In genomic region chr14:102900631-102901571, GRCh38 we compare ENCODE assay signal across 1 cellular context.
TF ChIP-seq lines count a peak whose summit lies in the region.

No MANE protein-coding gene starts in this region.

TF ChIP-seq in GM12878, 131 proteins besides CTCF, POLR2A, EP300 and RAD21 (continues in another document):
- TF ChIP-seq TCF12 (IDR thresholded peaks at IDR 0.05; ENCODE audit: low read depth, low read length) (peak; percentile 70), SMARCA5 (IDR thresholded peaks at IDR 0.05) (no peak), TARDBP (IDR thresholded peaks at IDR 0.05; ENCODE audit: borderline replicate concordance) (no peak), NBN (IDR thresholded peaks at IDR 0.05) (0 out of 2 replicates have a peak, but pooled peaks have one; percentile 13), ATF2 (IDR thresholded peaks at IDR 0.05; ENCODE audit: low read length) (no peak), RFX5 (IDR thresholded peaks at IDR 0.05; ENCODE audit: low read depth, low read length) (no peak), SP1 (IDR thresholded peaks at IDR 0.05; ENCODE audit: low read depth, low read length) (peak; percentile 27), BACH1 (IDR thresholded peaks at IDR 0.05; ENCODE audit: borderline replicate concordance) (peak; percentile 37; the same call in 1 of the 2 replicates), HSF1 (IDR thresholded peaks at IDR 0.05; ENCODE audit: low read depth, low read length) (no peak), HDAC6 (IDR thresholded peaks at IDR 0.05; ENCODE audit: unreplicated experiment) (no peak), ZNF217 (IDR thresholded peaks at IDR 0.05) (no peak), BMI1 (IDR thresholded peaks at IDR 0.05; ENCODE audit: borderline replicate concordance) (no peak), NRF1 (conservative IDR thresholded peaks at IDR 0.05; ENCODE audit: low read depth, low read length) (no peak), NR2C1 (IDR thresholded peaks at IDR 0.05) (no peak), MYB (IDR thresholded peaks at IDR 0.05; ENCODE audit: borderline replicate concordance, low read depth, low read length) (no peak), CREB1 (IDR thresholded peaks at IDR 0.05; ENCODE audit: low read depth) (peak; percentile 61; the same call in 1 of the 2 replicates), MEF2A (IDR thresholded peaks at IDR 0.05; ENCODE audit: insufficient read depth, low read depth, low read length) (no peak), SMAD1 (IDR thresholded peaks at IDR 0.05; ENCODE audit: low read depth, partially characterized antibody) (no peak), MTA3 (IDR thresholded peaks at IDR 0.05; ENCODE audit: borderline replicate concordance, low read length) (no peak; the same call in 1 of the 2 replicates), SMC3 (IDR thresholded peaks at IDR 0.05; ENCODE audit: borderline replicate concordance, low read length) (no peak), FOS (IDR thresholded peaks at IDR 0.05; ENCODE audit: borderline replicate concordance, extremely low read depth, insufficient read length) (no peak), CEBPZ (IDR thresholded peaks at IDR 0.05; ENCODE audit: low read depth, low read length) (no peak), ZNF24 (IDR thresholded peaks at IDR 0.05) (no peak), NFIC (IDR thresholded peaks at IDR 0.05; ENCODE audit: low read depth, low read length) (no peak), HDGF (IDR thresholded peaks at IDR 0.05) (peak; percentile 43; the same call in 1 of the 2 replicates), YY1 (IDR thresholded peaks at IDR 0.05; ENCODE audit: low read depth, low read length) (no peak), CHD1 (IDR thresholded peaks at IDR 0.05; ENCODE audit: low read depth, low read length) (0 out of 2 replicates have a peak, but pooled peaks have one; percentile 44), FOXM1 (IDR thresholded peaks at IDR 0.05; ENCODE audit: low read depth, low read length) (no peak), ZNF384 (IDR thresholded peaks at IDR 0.05; ENCODE audit: borderline replicate concordance, low read depth, low read length) (no peak), GABPA (IDR thresholded peaks at IDR 0.05; ENCODE audit: low read depth) (no peak), RUNX3 (IDR thresholded peaks at IDR 0.05; ENCODE audit: low read length) (peak; percentile 55), KDM1A (IDR thresholded peaks at IDR 0.05; ENCODE audit: borderline replicate concordance) (no peak), KLF5 (IDR thresholded peaks at IDR 0.05; ENCODE audit: partially characterized antibody) (peak; percentile 57), PAX5 (IDR thresholded peaks at IDR 0.05; ENCODE audit: borderline replicate concordance, low read depth, low read length) (no peak), MTA2 (IDR thresholded peaks at IDR 0.05; ENCODE audit: low read depth) (no peak), HCFC1 (IDR thresholded peaks at IDR 0.05; ENCODE audit: low read length) (no peak), POU2F2 (IDR thresholded peaks at IDR 0.05; ENCODE audit: borderline replicate concordance, low read depth, low read length) (no peak; the same call in 2 of the 3 replicates), CBFB (IDR thresholded peaks at IDR 0.05; ENCODE audit: low read depth) (no peak; the same call in 1 of the 2 replicates), NFYA (IDR thresholded peaks at IDR 0.05; ENCODE audit: borderline replicate concordance, low read depth, low read length) (no peak), ZNF687 (IDR thresholded peaks at IDR 0.05) (peak; percentile 47)
- TF ChIP-seq, protein P1, sequence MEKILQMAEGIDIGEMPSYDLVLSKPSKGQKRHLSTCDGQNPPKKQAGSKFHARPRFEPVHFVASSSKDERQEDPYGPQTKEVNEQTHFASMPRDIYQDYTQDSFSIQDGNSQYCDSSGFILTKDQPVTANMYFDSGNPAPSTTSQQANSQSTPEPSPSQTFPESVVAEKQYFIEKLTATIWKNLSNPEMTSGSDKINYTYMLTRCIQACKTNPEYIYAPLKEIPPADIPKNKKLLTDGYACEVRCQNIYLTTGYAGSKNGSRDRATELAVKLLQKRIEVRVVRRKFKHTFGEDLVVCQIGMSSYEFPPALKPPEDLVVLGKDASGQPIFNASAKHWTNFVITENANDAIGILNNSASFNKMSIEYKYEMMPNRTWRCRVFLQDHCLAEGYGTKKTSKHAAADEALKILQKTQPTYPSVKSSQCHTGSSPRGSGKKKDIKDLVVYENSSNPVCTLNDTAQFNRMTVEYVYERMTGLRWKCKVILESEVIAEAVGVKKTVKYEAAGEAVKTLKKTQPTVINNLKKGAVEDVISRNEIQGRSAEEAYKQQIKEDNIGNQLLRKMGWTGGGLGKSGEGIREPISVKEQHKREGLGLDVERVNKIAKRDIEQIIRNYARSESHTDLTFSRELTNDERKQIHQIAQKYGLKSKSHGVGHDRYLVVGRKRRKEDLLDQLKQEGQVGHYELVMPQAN (conservative IDR thresholded peaks at IDR 0.05), result no peak
- TF ChIP-seq, protein P2, sequence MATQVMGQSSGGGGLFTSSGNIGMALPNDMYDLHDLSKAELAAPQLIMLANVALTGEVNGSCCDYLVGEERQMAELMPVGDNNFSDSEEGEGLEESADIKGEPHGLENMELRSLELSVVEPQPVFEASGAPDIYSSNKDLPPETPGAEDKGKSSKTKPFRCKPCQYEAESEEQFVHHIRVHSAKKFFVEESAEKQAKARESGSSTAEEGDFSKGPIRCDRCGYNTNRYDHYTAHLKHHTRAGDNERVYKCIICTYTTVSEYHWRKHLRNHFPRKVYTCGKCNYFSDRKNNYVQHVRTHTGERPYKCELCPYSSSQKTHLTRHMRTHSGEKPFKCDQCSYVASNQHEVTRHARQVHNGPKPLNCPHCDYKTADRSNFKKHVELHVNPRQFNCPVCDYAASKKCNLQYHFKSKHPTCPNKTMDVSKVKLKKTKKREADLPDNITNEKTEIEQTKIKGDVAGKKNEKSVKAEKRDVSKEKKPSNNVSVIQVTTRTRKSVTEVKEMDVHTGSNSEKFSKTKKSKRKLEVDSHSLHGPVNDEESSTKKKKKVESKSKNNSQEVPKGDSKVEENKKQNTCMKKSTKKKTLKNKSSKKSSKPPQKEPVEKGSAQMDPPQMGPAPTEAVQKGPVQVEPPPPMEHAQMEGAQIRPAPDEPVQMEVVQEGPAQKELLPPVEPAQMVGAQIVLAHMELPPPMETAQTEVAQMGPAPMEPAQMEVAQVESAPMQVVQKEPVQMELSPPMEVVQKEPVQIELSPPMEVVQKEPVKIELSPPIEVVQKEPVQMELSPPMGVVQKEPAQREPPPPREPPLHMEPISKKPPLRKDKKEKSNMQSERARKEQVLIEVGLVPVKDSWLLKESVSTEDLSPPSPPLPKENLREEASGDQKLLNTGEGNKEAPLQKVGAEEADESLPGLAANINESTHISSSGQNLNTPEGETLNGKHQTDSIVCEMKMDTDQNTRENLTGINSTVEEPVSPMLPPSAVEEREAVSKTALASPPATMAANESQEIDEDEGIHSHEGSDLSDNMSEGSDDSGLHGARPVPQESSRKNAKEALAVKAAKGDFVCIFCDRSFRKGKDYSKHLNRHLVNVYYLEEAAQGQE (IDR thresholded peaks at IDR 0.05; ENCODE audit: low read depth, low read length), result no peak
- TF ChIP-seq, protein P3, sequence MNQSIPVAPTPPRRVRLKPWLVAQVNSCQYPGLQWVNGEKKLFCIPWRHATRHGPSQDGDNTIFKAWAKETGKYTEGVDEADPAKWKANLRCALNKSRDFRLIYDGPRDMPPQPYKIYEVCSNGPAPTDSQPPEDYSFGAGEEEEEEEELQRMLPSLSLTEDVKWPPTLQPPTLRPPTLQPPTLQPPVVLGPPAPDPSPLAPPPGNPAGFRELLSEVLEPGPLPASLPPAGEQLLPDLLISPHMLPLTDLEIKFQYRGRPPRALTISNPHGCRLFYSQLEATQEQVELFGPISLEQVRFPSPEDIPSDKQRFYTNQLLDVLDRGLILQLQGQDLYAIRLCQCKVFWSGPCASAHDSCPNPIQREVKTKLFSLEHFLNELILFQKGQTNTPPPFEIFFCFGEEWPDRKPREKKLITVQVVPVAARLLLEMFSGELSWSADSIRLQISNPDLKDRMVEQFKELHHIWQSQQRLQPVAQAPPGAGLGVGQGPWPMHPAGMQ (IDR thresholded peaks at IDR 0.05; ENCODE audit: borderline replicate concordance), result no peak
- TF ChIP-seq, protein P4, sequence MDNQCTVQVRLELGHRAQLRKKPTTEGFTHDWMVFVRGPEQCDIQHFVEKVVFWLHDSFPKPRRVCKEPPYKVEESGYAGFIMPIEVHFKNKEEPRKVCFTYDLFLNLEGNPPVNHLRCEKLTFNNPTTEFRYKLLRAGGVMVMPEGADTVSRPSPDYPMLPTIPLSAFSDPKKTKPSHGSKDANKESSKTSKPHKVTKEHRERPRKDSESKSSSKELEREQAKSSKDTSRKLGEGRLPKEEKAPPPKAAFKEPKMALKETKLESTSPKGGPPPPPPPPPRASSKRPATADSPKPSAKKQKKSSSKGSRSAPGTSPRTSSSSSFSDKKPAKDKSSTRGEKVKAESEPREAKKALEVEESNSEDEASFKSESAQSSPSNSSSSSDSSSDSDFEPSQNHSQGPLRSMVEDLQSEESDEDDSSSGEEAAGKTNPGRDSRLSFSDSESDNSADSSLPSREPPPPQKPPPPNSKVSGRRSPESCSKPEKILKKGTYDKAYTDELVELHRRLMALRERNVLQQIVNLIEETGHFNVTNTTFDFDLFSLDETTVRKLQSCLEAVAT (IDR thresholded peaks at IDR 0.05), result peak; percentile 46; the same call in 1 of the 2 replicates
